ENCODE assay signal across 8 cellular contexts in the genomic region with DNA sequence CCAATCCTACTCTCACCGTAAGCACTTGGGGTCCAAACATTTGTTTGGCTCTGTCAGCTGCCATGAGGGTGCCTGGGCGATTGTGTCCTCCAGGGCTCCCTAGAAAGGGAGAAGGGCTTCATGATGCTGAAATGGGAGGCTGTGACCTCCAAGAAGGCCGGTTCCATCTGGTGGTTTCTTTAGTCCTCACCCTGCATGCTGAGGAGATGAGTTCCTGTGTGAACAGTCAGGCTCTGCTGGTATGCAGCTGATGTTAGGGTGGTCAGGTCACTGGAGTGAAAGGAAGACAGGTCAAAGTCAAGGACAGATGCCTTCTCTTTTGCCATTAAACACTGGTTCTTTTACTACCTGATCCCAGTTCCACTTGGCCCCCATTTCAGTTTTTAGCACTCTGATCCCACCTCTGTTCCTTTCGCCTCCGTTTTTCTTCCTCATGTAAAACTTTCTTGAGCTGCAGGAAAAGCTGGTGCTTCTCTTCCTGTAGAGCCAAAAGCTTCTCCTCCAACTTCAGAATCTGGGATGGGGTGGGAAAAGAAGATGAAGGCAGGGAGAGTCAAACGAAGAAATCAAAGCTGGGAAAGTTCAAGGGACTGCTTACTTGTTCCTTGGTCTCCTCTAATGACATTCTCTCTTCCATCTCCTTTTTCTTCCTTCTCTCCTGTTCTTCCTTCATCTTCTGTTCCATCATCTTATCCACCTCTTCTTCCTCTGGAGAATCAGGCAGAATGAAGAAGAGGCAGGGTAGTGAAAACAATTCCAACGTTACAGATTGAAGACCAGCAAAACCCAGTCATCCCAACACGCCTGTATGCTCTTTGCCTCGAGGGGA. TPM values are rescaled to one million over a fixed set of nuclear protein-coding genes. Genes with fewer than 3 reads are reported as not detected.
DNase-seq lines count a peak whose midpoint lies in the region.

No MANE protein-coding gene starts in this region.

- peak overlapping the region; percentile 50 for H3K27ac ChIP-seq in temporal lobe (ENCODE audit: low read depth, low read length)

- DNase-seq in activated CD8-positive, alpha-beta memory T cell treated with anti-CD3 and anti-CD28 coated beads for 24 hours: peak; percentile 71
- DNase-seq in activated CD8-positive, alpha-beta memory T cell treated with anti-CD3 and anti-CD28 coated beads, Interleukin-2, amount 50 U/mL, for 4 hours: no peak
- DNase-seq in activated CD8-positive, alpha-beta memory T cell treated with anti-CD3 and anti-CD28 coated beads, Interleukin-2, amount 50 U/mL, for 48 hours: peak; percentile 69
- DNase-seq in iris pigment epithelial cell (ENCODE audit: low read depth): peak; percentile 42
- DNase-seq in Ammon's horn (ENCODE audit: low spot score): no peak
- no peak for DNase-seq in AG08395 (ENCODE audit: low spot score)
- no peak for DNase-seq in iPS-NIHi7 (ENCODE audit: extremely low spot score)

RNA-seq across cellular contexts. Expression of a gene that starts 1.1 kb away (rescaled TPM):
- 25.3 TPM for total RNA-seq in temporal lobe

RNA-seq across cellular contexts. Expression of a gene that starts 6.7 kb away (rescaled TPM):
- 115 TPM for total RNA-seq in temporal lobe

RNA-seq across cellular contexts. Expression of a gene that starts 15.0 kb away (rescaled TPM):
- 37.9 TPM for total RNA-seq in temporal lobe

RNA-seq across cellular contexts. Expression of a gene that starts 19.7 kb away (rescaled TPM):
- total RNA-seq in temporal lobe: 1.2 TPM

RNA-seq across cellular contexts. Expression of a gene that starts 22.2 kb away (rescaled TPM):
- 0.25 TPM for total RNA-seq in temporal lobe

Comparison
In these comparisons a context has a peak if more than half of its experiments do, and no peak if none do; other contexts are left out.
1. DNase-seq: peak in activated CD8-positive, alpha-beta memory T cell treated with anti-CD3 and anti-CD28 coated beads for 24 hours (single experiment), activated CD8-positive, alpha-beta memory T cell treated with anti-CD3 and anti-CD28 coated beads, Interleukin-2, amount 50 U/mL, for 48 hours (single experiment) and iris pigment epithelial cell (single experiment); none in activated CD8-positive, alpha-beta memory T cell treated with anti-CD3 and anti-CD28 coated beads, Interleukin-2, amount 50 U/mL, for 4 hours (single experiment), Ammon's horn (single experiment), AG08395 (single experiment) and iPS-NIHi7 (single experiment).